Comparison of ENCODE assay signal across 14 cellular contexts in genomic region chr19:13557756-13558398, GRCh38. TPM values are rescaled to one million over a fixed set of nuclear protein-coding genes. Genes with fewer than 3 reads are reported as not detected.
DNase-seq lines count a peak whose midpoint lies in the region; ATAC-seq and TF ChIP-seq lines count a peak whose summit lies in the region.
"Had no signal": no experiment of that assay in that cellular context is flagged by ENCODE, and none has a peak within 500 bp of the region (broad histone marks: within the 10 kb centered on the region; RNA-seq: fewer than 3 reads in every experiment).

No MANE protein-coding gene starts in this region.

- intact Hi-C loops in Calu3 (cut with micrococcal nuclease; ENCODE audit: unreplicated experiment) = no loop called here
- intact Hi-C loops in spleen (cut with DNase I; ENCODE audit: low total_unique reads) = no loop called here

- no peak overlapping the region for H3K9ac ChIP-seq in NT2/D1 (ENCODE audit: insufficient read length, low read depth)

- no peak overlapping the region for H3K4me3 ChIP-seq in GM12865 (ENCODE audit: low read depth, low read length)
- H3K4me3 ChIP-seq in NT2/D1 (ENCODE audit: insufficient read length, low read depth) = no peak overlapping the region
- no peak overlapping the region for H3K4me3 ChIP-seq in epithelial cell of esophagus (ENCODE audit: low read length)
- H3K4me3 ChIP-seq in spleen = no peak overlapping the region
- H3K4me3 ChIP-seq: cardiac muscle cell, lung had no signal

- H3K27me3 Mint-ChIP-seq in Calu3 (ENCODE audit: unreplicated experiment) = peaks cover 77% of the 10 kb centered on the region

- H3K27ac Mint-ChIP-seq in Calu3 (ENCODE audit: unreplicated experiment) = no peak overlapping the region
- H3K27ac Mint-ChIP-seq: CD14-positive monocyte had no signal

- no peak for ATAC-seq in HG03342 (IDR thresholded peaks at IDR 0.05; ENCODE audit: unreplicated experiment)

- peak; percentile 13 for DNase-seq in Calu3
- peak; percentile 2 for DNase-seq in GM12865 (ENCODE audit: low read depth)
- DNase-seq in NT2/D1 (ENCODE audit: low read depth, low spot score) = peak; percentile 11
- peak; percentile 2 for DNase-seq in epithelial cell of esophagus (ENCODE audit: low read depth)
- no peak for DNase-seq in NOMO-1 treated with dmso at 0.1 percent for 144 hours (lab: John Stamatoyannopoulos, UW; ENCODE audit: unreplicated experiment)
- DNase-seq in spleen = no peak
- DNase-seq: activated gamma-delta T cell treated with Interleukin-2 at 50 U/mL for 16 hours, NCI-H1092, substantia nigra had no signal

- CTCF ChIA-PET in Calu3 (lab: Charles Lee) = no interaction called here

- no peaks in the 10 kb centered on the region for H3K9me3 Mint-ChIP-seq in Calu3 (ENCODE audit: low read depth, unreplicated experiment)

- no peaks in the 10 kb centered on the region for H3K4me1 Mint-ChIP-seq in Calu3 (ENCODE audit: low read depth, unreplicated experiment)

- WGBS in spleen, 5 donors = 41 to 56% (median 44%) methylated on average over 7 of the region's 7 CpGs

- H3K27ac ChIP-seq in spleen = no peak overlapping the region
- H3K27ac ChIP-seq: cardiac muscle cell, epithelial cell of prostate had no signal

- no TSS peak for BruUV-seq in Calu3 (replicated peaks; lab: Mats Ljungman, UMichigan)

- H3K9me3 ChIP-seq in NT2/D1 (ENCODE audit: insufficient read depth, low read length) = no peaks in the 10 kb centered on the region
- H3K9me3 ChIP-seq in spleen = peaks cover 0 to 16% (median 0%) of the 10 kb centered on the region in 8 donors

- H3K27me3 ChIP-seq in NT2/D1 (ENCODE audit: insufficient read depth, insufficient read length) (no peaks in the 10 kb centered on the region), spleen (replicated peaks in 1 of 7) (peaks cover 0 to 42% (median 0%) of the 10 kb centered on the region in 7 donors)

- H3K4me3 Mint-ChIP-seq in Calu3 (ENCODE audit: low read depth, unreplicated experiment) = no peak overlapping the region
- H3K4me3 Mint-ChIP-seq: CD14-positive monocyte had no signal

- H3K36me3 Mint-ChIP-seq in Calu3 (ENCODE audit: insufficient read depth, unreplicated experiment) = no peaks in the 10 kb centered on the region
- H3K36me3 Mint-ChIP-seq: CD14-positive monocyte had no signal

- H3K36me3 ChIP-seq in NT2/D1 (ENCODE audit: insufficient read depth, insufficient read length, low read length) = no peaks in the 10 kb centered on the region
- no peaks in the 10 kb centered on the region for H3K36me3 ChIP-seq in spleen
- H3K36me3 ChIP-seq: cardiac muscle cell had no signal

- TF ChIP-seq POLR2A in spleen (IDR thresholded peaks at IDR 0.05) = no peak

- no peak for TF ChIP-seq CTCF in Calu3 (IDR thresholded peaks at IDR 0.05; ENCODE audit: unreplicated experiment)
- TF ChIP-seq CTCF in GM12865 (IDR thresholded peaks at IDR 0.05; ENCODE audit: insufficient read depth, low read depth, low read length, missing control alignments) = no peak
- TF ChIP-seq CTCF in epithelial cell of esophagus (IDR thresholded peaks at IDR 0.05; ENCODE audit: insufficient read depth, low read depth, low read length, missing control alignments) = no peak
- TF ChIP-seq CTCF in spleen (IDR thresholded peaks at IDR 0.05 in 8 of 11, conservative IDR thresholded peaks at IDR 0.05 in 3 of 11) = no peak

- H3K4me1 ChIP-seq in NT2/D1 (ENCODE audit: insufficient read depth, insufficient read length) = peaks cover 2% of the 10 kb centered on the region
- H3K4me1 ChIP-seq in spleen = no peaks in the 10 kb centered on the region

RNA-seq across cellular contexts. Expression of gene CACNA1A, which starts 51.6 kb away (rescaled TPM):
- 0.61 and 0.85 TPM in 2 replicates for total RNA-seq in Calu3 (2022)
- 1 to 10 TPM in 4 of 7 donors, under 1 TPM in 3; 0.46 to 1.9 (median 1.4) TPM for total RNA-seq in spleen
- under 1 TPM; 0.39 to 0.58 (median 0.44) TPM for polyA plus RNA-seq in spleen

Comparison
In these comparisons a context has a peak if more than half of its experiments do, and no peak if none do; other contexts are left out.
1. DNase-seq: peak in Calu3 (single experiment), GM12865 (single experiment), NT2/D1 (single experiment) and epithelial cell of esophagus (single experiment); none in NOMO-1 treated with dmso at 0.1 percent for 144 hours (single experiment) and spleen (single experiment).